28 cellular contexts compared by ENCODE assay signal in the genomic region with DNA sequence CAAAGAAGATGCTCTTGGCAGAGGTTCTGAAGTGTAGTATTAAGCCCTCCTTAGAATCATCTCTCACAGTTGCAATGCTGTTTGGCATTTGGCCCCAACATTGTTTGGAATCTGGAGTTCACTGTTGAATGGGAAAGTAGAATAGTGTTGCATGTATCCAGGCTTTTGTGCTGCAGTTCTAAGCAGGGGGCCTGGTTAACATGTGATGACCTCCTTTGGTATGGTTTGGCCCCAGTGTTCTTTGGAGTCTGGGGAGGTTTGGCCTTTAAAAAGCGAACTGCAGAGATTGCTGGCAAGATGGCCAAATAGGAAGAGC.
"Had no signal": no experiment of that assay in that cellular context is flagged by ENCODE, and none has a peak within 500 bp of the region (broad histone marks: within the 10 kb centered on the region; RNA-seq: fewer than 3 reads in every experiment).

No MANE protein-coding gene starts in this region.

- H3K4me3 ChIP-seq: adrenal gland, cardiac muscle cell, esophagus muscularis mucosa, mucosa of descending colon, pancreas, psoas muscle, stomach, thyroid gland, upper lobe of left lung had no signal

- H3K36me3 ChIP-seq: adrenal gland, cardiac muscle cell, esophagus muscularis mucosa, pancreas, stomach, thyroid gland, upper lobe of left lung had no signal

- DNase-seq: activated CD4-positive, alpha-beta T cell treated with anti-CD3 and anti-CD28 coated beads for 4 hours; activated CD4-positive, alpha-beta T cell treated with anti-CD3 and anti-CD28 coated beads, Interleukin-2, amount 50 U/mL, for 4 hours; activated CD4-positive, CD25-positive, alpha-beta regulatory T cell; activated CD8-positive, alpha-beta memory T cell treated with anti-CD3 and anti-CD28 coated beads for 24 hours; activated effector memory CD4-positive, alpha-beta T cell treated with Interleukin-2 at 50 U/mL for 16 hours; activated naive CD4-positive, alpha-beta T cell treated with anti-CD3 and anti-CD28 coated beads for 36 hours; activated naive CD8-positive, alpha-beta T cell treated with anti-CD3 and anti-CD28 coated beads for 36 hours; adrenal gland; aorta; cortex of kidney; foreskin melanocyte; left cardiac atrium; left ventricle myocardium superior; mucosa of descending colon; pancreas; psoas muscle; right cardiac atrium; stimulated activated CD4-positive, alpha-beta T cell treated with anti-CD3 and anti-CD28 coated beads, Interleukin-15, amount 100 ng/mL, for 24 hours; stimulated activated CD4-positive, alpha-beta T cell treated with anti-CD3 and anti-CD28 coated beads, Interleukin-2, amount 100 ng/mL, for 24 hours; stimulated activated naive B cell treated with anti-CD40 and anti-IgM and Interleukin-4, amounts not matched to agents 10 μg/mL and 1 μg/mL and 100 μg/mL, for 72 hours; stomach; T-cell; thyroid gland had no signal

- H3K36me3 Mint-ChIP-seq: activated naive CD8-positive, alpha-beta T cell treated with anti-CD3 and anti-CD28 coated beads for 36 hours; brain; stimulated activated naive B cell treated with anti-CD40 and anti-IgM and Interleukin-4, amounts not matched to agents 10 μg/mL and 1 μg/mL and 100 μg/mL, for 72 hours; T-cell had no signal

- H3K4me1 Mint-ChIP-seq: activated naive CD8-positive, alpha-beta T cell treated with anti-CD3 and anti-CD28 coated beads for 36 hours; stimulated activated naive B cell treated with anti-CD40 and anti-IgM and Interleukin-4, amounts not matched to agents 10 μg/mL and 1 μg/mL and 100 μg/mL, for 72 hours; T-cell had no signal

- H3K4me3 Mint-ChIP-seq: activated naive CD4-positive, alpha-beta T cell treated with anti-CD3 and anti-CD28 coated beads for 36 hours; activated naive CD8-positive, alpha-beta T cell treated with anti-CD3 and anti-CD28 coated beads for 36 hours; natural killer cell treated with Interleukin-12 subunit alpha and Interleukin-12 subunit beta and Interleukin-15 and Interleukin-18, amount 100 ng/mL, for 72 hours; stimulated activated naive B cell treated with anti-CD40 and anti-IgM and Interleukin-4, amounts not matched to agents 10 μg/mL and 1 μg/mL and 100 μg/mL, for 72 hours; T-cell had no signal

- H3K27ac ChIP-seq: adrenal gland, cardiac muscle cell, esophagus muscularis mucosa, pancreas, psoas muscle, stomach, thyroid gland, upper lobe of left lung had no signal

- H3K4me1 ChIP-seq: adrenal gland, esophagus muscularis mucosa, pancreas, psoas muscle, stomach, thyroid gland, upper lobe of left lung had no signal

- ATAC-seq: left cardiac atrium; left ventricle myocardium superior; mucosa of descending colon; natural killer cell treated with Interleukin-12 subunit alpha and Interleukin-12 subunit beta and Interleukin-15 and Interleukin-18, amount 100 ng/mL, for 72 hours; pancreas; psoas muscle; right cardiac atrium; stimulated activated naive B cell treated with anti-CD40 and anti-IgM and Interleukin-4, amounts not matched to agents 10 μg/mL and 1 μg/mL and 100 μg/mL, for 72 hours; T-cell had no signal

- H3K27me3 Mint-ChIP-seq: natural killer cell treated with Interleukin-12 subunit alpha and Interleukin-12 subunit beta and Interleukin-15 and Interleukin-18, amount 100 ng/mL, for 72 hours; T-cell had no signal

- H3K9me3 ChIP-seq: adrenal gland, esophagus muscularis mucosa, pancreas, psoas muscle, thyroid gland had no signal

- H3K27me3 ChIP-seq: adrenal gland, cardiac muscle cell, pancreas, stomach, thyroid gland, upper lobe of left lung had no signal

- H3K27ac Mint-ChIP-seq: activated naive CD4-positive, alpha-beta T cell treated with anti-CD3 and anti-CD28 coated beads for 36 hours; activated naive CD8-positive, alpha-beta T cell treated with anti-CD3 and anti-CD28 coated beads for 36 hours; natural killer cell treated with Interleukin-12 subunit alpha and Interleukin-12 subunit beta and Interleukin-15 and Interleukin-18, amount 100 ng/mL, for 72 hours; stimulated activated naive B cell treated with anti-CD40 and anti-IgM and Interleukin-4, amounts not matched to agents 10 μg/mL and 1 μg/mL and 100 μg/mL, for 72 hours; T-cell had no signal
